In the genomic region with DNA sequence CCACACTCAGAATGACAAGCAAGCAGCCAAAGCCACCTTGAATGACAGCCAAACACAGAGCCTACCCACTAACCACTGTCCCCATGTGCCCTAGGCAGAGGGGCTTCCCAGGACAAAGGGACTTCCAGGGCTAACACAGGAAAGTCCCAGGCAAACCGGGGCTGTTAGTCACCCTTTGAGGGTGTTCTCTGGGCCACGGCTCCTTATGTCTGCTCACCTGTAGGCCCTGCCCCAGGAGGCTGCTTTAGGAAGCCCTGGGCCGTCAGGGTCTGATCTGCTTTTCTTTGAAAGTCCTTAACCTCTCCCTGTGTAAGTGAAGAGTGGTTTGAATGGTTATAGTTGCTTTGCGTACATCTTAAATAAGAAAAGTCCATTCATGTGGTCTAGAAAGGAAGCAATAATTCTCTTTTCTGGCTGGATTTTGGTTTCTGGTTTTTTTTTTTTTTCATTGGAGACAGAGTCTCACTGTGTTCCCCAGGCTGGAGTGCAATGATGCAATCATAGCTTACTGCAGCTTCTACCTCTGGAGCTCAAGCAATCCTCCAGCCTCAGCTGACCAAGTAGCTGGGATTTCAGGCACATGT, we compare ENCODE assay signal across 1 cellular context.
TF ChIP-seq lines count a peak whose summit lies in the region.

No MANE protein-coding gene starts in this region.

TF ChIP-seq in GM12878, 131 proteins besides CTCF, POLR2A, EP300 and RAD21 (continued from another document and continues in another):
- TF ChIP-seq, protein P1, sequence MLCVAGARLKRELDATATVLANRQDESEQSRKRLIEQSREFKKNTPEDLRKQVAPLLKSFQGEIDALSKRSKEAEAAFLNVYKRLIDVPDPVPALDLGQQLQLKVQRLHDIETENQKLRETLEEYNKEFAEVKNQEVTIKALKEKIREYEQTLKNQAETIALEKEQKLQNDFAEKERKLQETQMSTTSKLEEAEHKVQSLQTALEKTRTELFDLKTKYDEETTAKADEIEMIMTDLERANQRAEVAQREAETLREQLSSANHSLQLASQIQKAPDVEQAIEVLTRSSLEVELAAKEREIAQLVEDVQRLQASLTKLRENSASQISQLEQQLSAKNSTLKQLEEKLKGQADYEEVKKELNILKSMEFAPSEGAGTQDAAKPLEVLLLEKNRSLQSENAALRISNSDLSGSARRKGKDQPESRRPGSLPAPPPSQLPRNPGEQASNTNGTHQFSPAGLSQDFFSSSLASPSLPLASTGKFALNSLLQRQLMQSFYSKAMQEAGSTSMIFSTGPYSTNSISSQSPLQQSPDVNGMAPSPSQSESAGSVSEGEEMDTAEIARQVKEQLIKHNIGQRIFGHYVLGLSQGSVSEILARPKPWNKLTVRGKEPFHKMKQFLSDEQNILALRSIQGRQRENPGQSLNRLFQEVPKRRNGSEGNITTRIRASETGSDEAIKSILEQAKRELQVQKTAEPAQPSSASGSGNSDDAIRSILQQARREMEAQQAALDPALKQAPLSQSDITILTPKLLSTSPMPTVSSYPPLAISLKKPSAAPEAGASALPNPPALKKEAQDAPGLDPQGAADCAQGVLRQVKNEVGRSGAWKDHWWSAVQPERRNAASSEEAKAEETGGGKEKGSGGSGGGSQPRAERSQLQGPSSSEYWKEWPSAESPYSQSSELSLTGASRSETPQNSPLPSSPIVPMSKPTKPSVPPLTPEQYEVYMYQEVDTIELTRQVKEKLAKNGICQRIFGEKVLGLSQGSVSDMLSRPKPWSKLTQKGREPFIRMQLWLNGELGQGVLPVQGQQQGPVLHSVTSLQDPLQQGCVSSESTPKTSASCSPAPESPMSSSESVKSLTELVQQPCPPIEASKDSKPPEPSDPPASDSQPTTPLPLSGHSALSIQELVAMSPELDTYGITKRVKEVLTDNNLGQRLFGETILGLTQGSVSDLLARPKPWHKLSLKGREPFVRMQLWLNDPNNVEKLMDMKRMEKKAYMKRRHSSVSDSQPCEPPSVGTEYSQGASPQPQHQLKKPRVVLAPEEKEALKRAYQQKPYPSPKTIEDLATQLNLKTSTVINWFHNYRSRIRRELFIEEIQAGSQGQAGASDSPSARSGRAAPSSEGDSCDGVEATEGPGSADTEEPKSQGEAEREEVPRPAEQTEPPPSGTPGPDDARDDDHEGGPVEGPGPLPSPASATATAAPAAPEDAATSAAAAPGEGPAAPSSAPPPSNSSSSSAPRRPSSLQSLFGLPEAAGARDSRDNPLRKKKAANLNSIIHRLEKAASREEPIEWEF (IDR thresholded peaks at IDR 0.05; ENCODE audit: insufficient replicate concordance, low read depth, low read length): peak; percentile 5
- TF ChIP-seq CEBPB (IDR thresholded peaks at IDR 0.05; ENCODE audit: borderline replicate concordance in 1 of 2, low read depth in 2 of 2, low read length in 2 of 2) (peak in 1 of 2 experiments; percentile 56; a peak in 2 of 4 replicates), MEF2B (IDR thresholded peaks at IDR 0.05; ENCODE audit: partially characterized antibody, poor library complexity, severe bottlenecking) (no peak), HDAC2 (IDR thresholded peaks at IDR 0.05) (no peak), SMAD1 (IDR thresholded peaks at IDR 0.05; ENCODE audit: low read depth, partially characterized antibody) (no peak), CHD2 (IDR thresholded peaks at IDR 0.05; ENCODE audit: borderline replicate concordance, low read depth, low read length) (0 out of 2 replicates have a peak, but pooled peaks have one; percentile 40), BACH1 (IDR thresholded peaks at IDR 0.05; ENCODE audit: borderline replicate concordance) (no peak), HCFC1 (IDR thresholded peaks at IDR 0.05; ENCODE audit: low read length) (no peak), SUZ12 (IDR thresholded peaks at IDR 0.05; ENCODE audit: unreplicated experiment) (no peak), TCF7 (IDR thresholded peaks at IDR 0.05; ENCODE audit: borderline replicate concordance) (0 out of 2 replicates have a peak, but pooled peaks have one; percentile 29), LARP7 (IDR thresholded peaks at IDR 0.05) (no peak), DPF2 (IDR thresholded peaks at IDR 0.05) (no peak), RELA (IDR thresholded peaks at IDR 0.05; ENCODE audit: borderline replicate concordance, partially characterized antibody) (peak; percentile 95), BCL11A (IDR thresholded peaks at IDR 0.05; ENCODE audit: low read depth, low read length) (peak; percentile 86), MTA2 (IDR thresholded peaks at IDR 0.05; ENCODE audit: low read depth) (peak; percentile 53), IKZF1 (conservative IDR thresholded peaks at IDR 0.05) (peak; percentile 76; the same call in 1 of the 2 replicates), POU2F2 (IDR thresholded peaks at IDR 0.05; ENCODE audit: borderline replicate concordance, low read depth, low read length) (no peak), SP1 (IDR thresholded peaks at IDR 0.05; ENCODE audit: low read depth, low read length) (peak; percentile 46), MEF2A (IDR thresholded peaks at IDR 0.05; ENCODE audit: insufficient read depth, low read depth, low read length) (0 out of 2 replicates have a peak, but pooled peaks have one; percentile 29), NBN (IDR thresholded peaks at IDR 0.05) (peak; percentile 58), BHLHE40 (IDR thresholded peaks at IDR 0.05; ENCODE audit: borderline replicate concordance in 1 of 2, low read depth in 2 of 2, low read length in 1 of 2) (peak in 1 of 2 experiments; percentile 78; a peak in 3 of 4 replicates), CREM (IDR thresholded peaks at IDR 0.05; ENCODE audit: low read depth) (0 out of 2 replicates have a peak, but pooled peaks have one; percentile 46), SIX5 (IDR thresholded peaks at IDR 0.05; ENCODE audit: low read depth, low read length, severe bottlenecking) (no peak), RFX5 (IDR thresholded peaks at IDR 0.05; ENCODE audit: low read depth, low read length) (no peak), PAX5 (IDR thresholded peaks at IDR 0.05; ENCODE audit: borderline replicate concordance, low read depth, low read length) (peak; percentile 85), YBX1 (IDR thresholded peaks at IDR 0.05) (no peak), ZNF384 (IDR thresholded peaks at IDR 0.05; ENCODE audit: borderline replicate concordance, low read depth, low read length) (peak; percentile 65; the same call in 1 of the 2 replicates), STAT3 (IDR thresholded peaks at IDR 0.05; ENCODE audit: low read depth, low read length) (no peak), MYB (IDR thresholded peaks at IDR 0.05; ENCODE audit: borderline replicate concordance, low read depth, low read length) (peak; percentile 58; the same call in 1 of the 2 replicates), RAD51 (IDR thresholded peaks at IDR 0.05) (peak; percentile 55; the same call in 1 of the 2 replicates), ATF7 (IDR thresholded peaks at IDR 0.05; ENCODE audit: low read depth) (peak; percentile 60; the same call in 1 of the 2 replicates), CBX5 (IDR thresholded peaks at IDR 0.05; ENCODE audit: low read depth) (0 out of 2 replicates have a peak, but pooled peaks have one; percentile 25), SRF (IDR thresholded peaks at IDR 0.05; ENCODE audit: low read depth in 2 of 2, low read length in 2 of 2) (no peak), EZH2 (IDR thresholded peaks at IDR 0.05; ENCODE audit: borderline replicate concordance, control insufficient read depth, low read depth, low read length) (no peak), STAT1 (conservative IDR thresholded peaks at IDR 0.05) (no peak), SREBF1 (IDR thresholded peaks at IDR 0.05; ENCODE audit: low read length) (no peak), RBBP5 (conservative IDR thresholded peaks at IDR 0.05) (no peak), GABPA (IDR thresholded peaks at IDR 0.05; ENCODE audit: low read depth) (no peak), FOXK2 (IDR thresholded peaks at IDR 0.05) (no peak), ZNF217 (IDR thresholded peaks at IDR 0.05) (no peak)
- TF ChIP-seq, protein P2, sequence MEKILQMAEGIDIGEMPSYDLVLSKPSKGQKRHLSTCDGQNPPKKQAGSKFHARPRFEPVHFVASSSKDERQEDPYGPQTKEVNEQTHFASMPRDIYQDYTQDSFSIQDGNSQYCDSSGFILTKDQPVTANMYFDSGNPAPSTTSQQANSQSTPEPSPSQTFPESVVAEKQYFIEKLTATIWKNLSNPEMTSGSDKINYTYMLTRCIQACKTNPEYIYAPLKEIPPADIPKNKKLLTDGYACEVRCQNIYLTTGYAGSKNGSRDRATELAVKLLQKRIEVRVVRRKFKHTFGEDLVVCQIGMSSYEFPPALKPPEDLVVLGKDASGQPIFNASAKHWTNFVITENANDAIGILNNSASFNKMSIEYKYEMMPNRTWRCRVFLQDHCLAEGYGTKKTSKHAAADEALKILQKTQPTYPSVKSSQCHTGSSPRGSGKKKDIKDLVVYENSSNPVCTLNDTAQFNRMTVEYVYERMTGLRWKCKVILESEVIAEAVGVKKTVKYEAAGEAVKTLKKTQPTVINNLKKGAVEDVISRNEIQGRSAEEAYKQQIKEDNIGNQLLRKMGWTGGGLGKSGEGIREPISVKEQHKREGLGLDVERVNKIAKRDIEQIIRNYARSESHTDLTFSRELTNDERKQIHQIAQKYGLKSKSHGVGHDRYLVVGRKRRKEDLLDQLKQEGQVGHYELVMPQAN (conservative IDR thresholded peaks at IDR 0.05): no peak
- TF ChIP-seq, protein P3, sequence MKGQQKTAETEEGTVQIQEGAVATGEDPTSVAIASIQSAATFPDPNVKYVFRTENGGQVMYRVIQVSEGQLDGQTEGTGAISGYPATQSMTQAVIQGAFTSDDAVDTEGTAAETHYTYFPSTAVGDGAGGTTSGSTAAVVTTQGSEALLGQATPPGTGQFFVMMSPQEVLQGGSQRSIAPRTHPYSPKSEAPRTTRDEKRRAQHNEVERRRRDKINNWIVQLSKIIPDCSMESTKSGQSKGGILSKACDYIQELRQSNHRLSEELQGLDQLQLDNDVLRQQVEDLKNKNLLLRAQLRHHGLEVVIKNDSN (IDR thresholded peaks at IDR 0.05; ENCODE audit: borderline replicate concordance, extremely low read length, insufficient read depth, low read depth, low read length): no peak
- TF ChIP-seq, protein P4, sequence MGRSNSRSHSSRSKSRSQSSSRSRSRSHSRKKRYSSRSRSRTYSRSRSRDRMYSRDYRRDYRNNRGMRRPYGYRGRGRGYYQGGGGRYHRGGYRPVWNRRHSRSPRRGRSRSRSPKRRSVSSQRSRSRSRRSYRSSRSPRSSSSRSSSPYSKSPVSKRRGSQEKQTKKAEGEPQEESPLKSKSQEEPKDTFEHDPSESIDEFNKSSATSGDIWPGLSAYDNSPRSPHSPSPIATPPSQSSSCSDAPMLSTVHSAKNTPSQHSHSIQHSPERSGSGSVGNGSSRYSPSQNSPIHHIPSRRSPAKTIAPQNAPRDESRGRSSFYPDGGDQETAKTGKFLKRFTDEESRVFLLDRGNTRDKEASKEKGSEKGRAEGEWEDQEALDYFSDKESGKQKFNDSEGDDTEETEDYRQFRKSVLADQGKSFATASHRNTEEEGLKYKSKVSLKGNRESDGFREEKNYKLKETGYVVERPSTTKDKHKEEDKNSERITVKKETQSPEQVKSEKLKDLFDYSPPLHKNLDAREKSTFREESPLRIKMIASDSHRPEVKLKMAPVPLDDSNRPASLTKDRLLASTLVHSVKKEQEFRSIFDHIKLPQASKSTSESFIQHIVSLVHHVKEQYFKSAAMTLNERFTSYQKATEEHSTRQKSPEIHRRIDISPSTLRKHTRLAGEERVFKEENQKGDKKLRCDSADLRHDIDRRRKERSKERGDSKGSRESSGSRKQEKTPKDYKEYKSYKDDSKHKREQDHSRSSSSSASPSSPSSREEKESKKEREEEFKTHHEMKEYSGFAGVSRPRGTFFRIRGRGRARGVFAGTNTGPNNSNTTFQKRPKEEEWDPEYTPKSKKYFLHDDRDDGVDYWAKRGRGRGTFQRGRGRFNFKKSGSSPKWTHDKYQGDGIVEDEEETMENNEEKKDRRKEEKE (IDR thresholded peaks at IDR 0.05): no peak
- TF ChIP-seq, protein P5, sequence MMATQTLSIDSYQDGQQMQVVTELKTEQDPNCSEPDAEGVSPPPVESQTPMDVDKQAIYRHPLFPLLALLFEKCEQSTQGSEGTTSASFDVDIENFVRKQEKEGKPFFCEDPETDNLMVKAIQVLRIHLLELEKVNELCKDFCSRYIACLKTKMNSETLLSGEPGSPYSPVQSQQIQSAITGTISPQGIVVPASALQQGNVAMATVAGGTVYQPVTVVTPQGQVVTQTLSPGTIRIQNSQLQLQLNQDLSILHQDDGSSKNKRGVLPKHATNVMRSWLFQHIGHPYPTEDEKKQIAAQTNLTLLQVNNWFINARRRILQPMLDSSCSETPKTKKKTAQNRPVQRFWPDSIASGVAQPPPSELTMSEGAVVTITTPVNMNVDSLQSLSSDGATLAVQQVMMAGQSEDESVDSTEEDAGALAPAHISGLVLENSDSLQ (IDR thresholded peaks at IDR 0.05): peak; percentile 95
- TF ChIP-seq, protein P6, sequence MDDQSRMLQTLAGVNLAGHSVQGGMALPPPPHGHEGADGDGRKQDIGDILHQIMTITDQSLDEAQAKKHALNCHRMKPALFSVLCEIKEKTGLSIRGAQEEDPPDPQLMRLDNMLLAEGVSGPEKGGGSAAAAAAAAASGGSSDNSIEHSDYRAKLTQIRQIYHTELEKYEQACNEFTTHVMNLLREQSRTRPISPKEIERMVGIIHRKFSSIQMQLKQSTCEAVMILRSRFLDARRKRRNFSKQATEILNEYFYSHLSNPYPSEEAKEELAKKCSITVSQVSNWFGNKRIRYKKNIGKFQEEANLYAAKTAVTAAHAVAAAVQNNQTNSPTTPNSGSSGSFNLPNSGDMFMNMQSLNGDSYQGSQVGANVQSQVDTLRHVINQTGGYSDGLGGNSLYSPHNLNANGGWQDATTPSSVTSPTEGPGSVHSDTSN (IDR thresholded peaks at IDR 0.05; ENCODE audit: insufficient replicate concordance, low read depth, low read length): peak; percentile 80
- TF ChIP-seq, protein P7, sequence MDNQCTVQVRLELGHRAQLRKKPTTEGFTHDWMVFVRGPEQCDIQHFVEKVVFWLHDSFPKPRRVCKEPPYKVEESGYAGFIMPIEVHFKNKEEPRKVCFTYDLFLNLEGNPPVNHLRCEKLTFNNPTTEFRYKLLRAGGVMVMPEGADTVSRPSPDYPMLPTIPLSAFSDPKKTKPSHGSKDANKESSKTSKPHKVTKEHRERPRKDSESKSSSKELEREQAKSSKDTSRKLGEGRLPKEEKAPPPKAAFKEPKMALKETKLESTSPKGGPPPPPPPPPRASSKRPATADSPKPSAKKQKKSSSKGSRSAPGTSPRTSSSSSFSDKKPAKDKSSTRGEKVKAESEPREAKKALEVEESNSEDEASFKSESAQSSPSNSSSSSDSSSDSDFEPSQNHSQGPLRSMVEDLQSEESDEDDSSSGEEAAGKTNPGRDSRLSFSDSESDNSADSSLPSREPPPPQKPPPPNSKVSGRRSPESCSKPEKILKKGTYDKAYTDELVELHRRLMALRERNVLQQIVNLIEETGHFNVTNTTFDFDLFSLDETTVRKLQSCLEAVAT (IDR thresholded peaks at IDR 0.05): 0 out of 2 replicates have a peak, but pooled peaks have one; percentile 37
- TF ChIP-seq, protein P8, sequence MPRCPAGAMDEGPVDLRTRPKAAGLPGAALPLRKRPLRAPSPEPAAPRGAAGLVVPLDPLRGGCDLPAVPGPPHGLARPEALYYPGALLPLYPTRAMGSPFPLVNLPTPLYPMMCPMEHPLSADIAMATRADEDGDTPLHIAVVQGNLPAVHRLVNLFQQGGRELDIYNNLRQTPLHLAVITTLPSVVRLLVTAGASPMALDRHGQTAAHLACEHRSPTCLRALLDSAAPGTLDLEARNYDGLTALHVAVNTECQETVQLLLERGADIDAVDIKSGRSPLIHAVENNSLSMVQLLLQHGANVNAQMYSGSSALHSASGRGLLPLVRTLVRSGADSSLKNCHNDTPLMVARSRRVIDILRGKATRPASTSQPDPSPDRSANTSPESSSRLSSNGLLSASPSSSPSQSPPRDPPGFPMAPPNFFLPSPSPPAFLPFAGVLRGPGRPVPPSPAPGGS (IDR thresholded peaks at IDR 0.05; ENCODE audit: borderline replicate concordance, insufficient read depth, low read depth, low read length, poor library complexity, severe bottlenecking): peak; percentile 24
